ENCODE assay signal across 10 cellular contexts in genomic region chr9:131008909-131009618, GRCh38. TPM values are rescaled to one million over a fixed set of nuclear protein-coding genes. Genes with fewer than 3 reads are reported as not detected.
DNase-seq lines count a peak whose midpoint lies in the region; ATAC-seq and TF ChIP-seq lines count a peak whose summit lies in the region.
"Had no signal": no experiment of that assay in that cellular context is flagged by ENCODE, and none has a peak within 500 bp of the region (broad histone marks: within the 10 kb centered on the region; RNA-seq: fewer than 3 reads in every experiment).

Gene LAMC3 (plus strand): TSS chr9:131009174. CDS start chr9:131009215, 41 bp downstream.

- H3K9ac ChIP-seq in ES-I3 (ENCODE audit: low read depth, low read length), result peak within 1 kb of the TSS; percentile 59
- H3K9ac ChIP-seq: KMS-11 had no signal

- H3K27ac ChIP-seq in prostate gland, result no peak within 1 kb of the TSS
- H3K27ac ChIP-seq: KMS-11 had no signal

- intact Hi-C loops in prostate gland (cut with DNase I), result loop anchor here (2.0 kb wide), 1 partner anchor 38 kb away; no protein-coding TSS in a partner anchor

- no peaks in the 10 kb centered on the region for H3K27me3 ChIP-seq in prostate gland (replicated peaks; ENCODE audit: insufficient read depth)

- H3K4me1 ChIP-seq in ES-I3 (ENCODE audit: insufficient read depth, low read length), result peaks cover 21% of the 10 kb centered on the region
- H3K4me1 ChIP-seq in prostate gland (replicated peaks), result no peaks in the 10 kb centered on the region

- H3K9me3 ChIP-seq in ES-I3 (ENCODE audit: control insufficient read depth, insufficient read depth, low read length) (no peaks in the 10 kb centered on the region; the same call in 1 of the 2 replicates), prostate gland (no peaks in the 10 kb centered on the region)

- H3K4me3 ChIP-seq in fibroblast of the aortic adventitia (ENCODE audit: low read depth, low read length), result peak within 1 kb of the TSS; percentile 33
- peak within 1 kb of the TSS; percentile 16 to 23 for H3K4me3 ChIP-seq in prostate gland

- 9% methylated on average over 48 of the region's 88 CpGs for WGBS in prostate gland

- H3K36me3 ChIP-seq in ES-I3 (ENCODE audit: insufficient read depth, low read length) (no peaks in the 10 kb centered on the region), prostate gland (no peaks in the 10 kb centered on the region)

- no peak for TF ChIP-seq POLR2A in prostate gland (IDR thresholded peaks at IDR 0.05)

- TF ChIP-seq CTCF in fibroblast of the aortic adventitia (IDR thresholded peaks at IDR 0.05; ENCODE audit: insufficient read depth, low read length) (peak; percentile 49), prostate gland (IDR thresholded peaks at IDR 0.05) (peak in 3 of 4 experiments; percentile 31 to 55 (median 38))

- DNase-seq in NCI-H69 (lab: John Stamatoyannopoulos, UW), result peak; percentile 82
- no peak for DNase-seq in fibroblast of the aortic adventitia (ENCODE audit: low read depth)
- DNase-seq in prostate gland (ENCODE audit: low spot score), result no peak
- DNase-seq in NCI-H2029 (lab: John Stamatoyannopoulos, UW), result no peak
- DNase-seq: stimulated activated CD8-positive, alpha-beta memory T cell treated with anti-CD3 and anti-CD28 coated beads, Interleukin-4, amount 100 ng/mL, for 48 hours had no signal

- ATAC-seq in HG03520 (IDR thresholded peaks at IDR 0.05; ENCODE audit: unreplicated experiment) (no peak), HG02973 (IDR thresholded peaks at IDR 0.05; ENCODE audit: unreplicated experiment) (no peak), HG03354 (IDR thresholded peaks at IDR 0.05; ENCODE audit: poor library complexity, severe bottlenecking, unreplicated experiment) (no peak)

RNA-seq across cellular contexts. Expression of gene LAMC3, which starts in this region (rescaled TPM):
- 0.08 TPM in 1 of 2 replicates, not detected in the other for total RNA-seq in fibroblast of the aortic adventitia (ENCODE audit: low replicate concordance)
- 100 to 1,000 TPM in 1 of 2 donors, under 1 TPM in 1; 0.55 to 156 TPM for total RNA-seq in prostate gland
